Comparison of ENCODE assay signal across 2 cellular contexts in genomic region chr15:40471105-40471777, GRCh38.
TF ChIP-seq lines count a peak whose summit lies in the region.

No MANE protein-coding gene starts in this region.

TF ChIP-seq in HCT116, 20 proteins besides CTCF, POLR2A, EP300 and RAD21:
- TF ChIP-seq ZFX (IDR thresholded peaks at IDR 0.05) (peak; percentile 65; the same call in 1 of the 2 replicates), JUND (IDR thresholded peaks at IDR 0.05) (no peak)

TF ChIP-seq in HepG2, 621 proteins besides CTCF, POLR2A, EP300 and RAD21 (continues in another document):
- TF ChIP-seq POGK (CRISPR knock-in tag; conservative IDR thresholded peaks at IDR 0.05) (0 out of 2 replicates have a peak, but pooled peaks have one; percentile 9), MATR3 (CRISPR knock-in tag; IDR thresholded peaks at IDR 0.05) (no peak), ZNF513 (CRISPR knock-in tag; conservative IDR thresholded peaks at IDR 0.05) (0 out of 2 replicates have a peak, but pooled peaks have one; percentile 36), ZFP91 (CRISPR knock-in tag; IDR thresholded peaks at IDR 0.05; ENCODE audit: borderline replicate concordance) (0 out of 2 replicates have a peak, but pooled peaks have one; percentile 43), ZMYM2 (CRISPR knock-in tag; IDR thresholded peaks at IDR 0.05) (0 out of 2 replicates have a peak, but pooled peaks have one; percentile 20), SRY (CRISPR knock-in tag; IDR thresholded peaks at IDR 0.05) (peak; percentile 49; the same call in 1 of the 2 replicates), ADNP (CRISPR knock-in tag; IDR thresholded peaks at IDR 0.05) (no peak), MED1 (CRISPR knock-in tag; IDR thresholded peaks at IDR 0.05) (0 out of 2 replicates have a peak, but pooled peaks have one; percentile 18), FLYWCH1 (CRISPR knock-in tag; IDR thresholded peaks at IDR 0.05) (no peak), HDAC1 (CRISPR knock-in tag; IDR thresholded peaks at IDR 0.05) (0 out of 2 replicates have a peak, but pooled peaks have one; percentile 24), DMTF1 (CRISPR knock-in tag; IDR thresholded peaks at IDR 0.05) (no peak), TBX2 (CRISPR knock-in tag; IDR thresholded peaks at IDR 0.05; ENCODE audit: borderline replicate concordance) (no peak), SALL2 (CRISPR knock-in tag; IDR thresholded peaks at IDR 0.05) (no peak), BORCS8-MEF2B (CRISPR knock-in tag; IDR thresholded peaks at IDR 0.05) (0 out of 2 replicates have a peak, but pooled peaks have one; percentile 50), GATAD1 (CRISPR knock-in tag; IDR thresholded peaks at IDR 0.05) (no peak), DMAP1 (CRISPR knock-in tag; IDR thresholded peaks at IDR 0.05) (peak; percentile 16; the same call in 1 of the 2 replicates), ZNF691 (CRISPR knock-in tag; IDR thresholded peaks at IDR 0.05; ENCODE audit: borderline replicate concordance, low read depth) (0 out of 2 replicates have a peak, but pooled peaks have one; percentile 38), KLF13 (CRISPR knock-in tag; IDR thresholded peaks at IDR 0.05) (no peak), ZNF784 (CRISPR knock-in tag; IDR thresholded peaks at IDR 0.05; ENCODE audit: borderline replicate concordance) (0 out of 2 replicates have a peak, but pooled peaks have one; percentile 30), ZNF274 (CRISPR knock-in tag; IDR thresholded peaks at IDR 0.05) (peak; percentile 81), CENPX (CRISPR knock-in tag; IDR thresholded peaks at IDR 0.05) (no peak), ZNF30 (CRISPR knock-in tag; IDR thresholded peaks at IDR 0.05) (no peak), STAG1 (CRISPR knock-in tag; IDR thresholded peaks at IDR 0.05) (no peak), MED8 (CRISPR knock-in tag; IDR thresholded peaks at IDR 0.05; ENCODE audit: insufficient replicate concordance) (peak; percentile 33), ZNF782 (CRISPR knock-in tag; IDR thresholded peaks at IDR 0.05; ENCODE audit: borderline replicate concordance) (0 out of 2 replicates have a peak, but pooled peaks have one; percentile 11), ZFX (CRISPR knock-in tag; IDR thresholded peaks at IDR 0.05; ENCODE audit: low read depth) (peak; percentile 56), FOXO1 (CRISPR knock-in tag; IDR thresholded peaks at IDR 0.05) (peak; percentile 5; the same call in 1 of the 2 replicates), CC2D1A (CRISPR knock-in tag; IDR thresholded peaks at IDR 0.05) (no peak), IRX3 (CRISPR knock-in tag; IDR thresholded peaks at IDR 0.05; ENCODE audit: borderline replicate concordance, low read depth) (no peak), E2F2 (CRISPR knock-in tag; IDR thresholded peaks at IDR 0.05; ENCODE audit: borderline replicate concordance) (0 out of 2 replicates have a peak, but pooled peaks have one; percentile 63), FOXJ3 (CRISPR knock-in tag; IDR thresholded peaks at IDR 0.05; ENCODE audit: borderline replicate concordance) (no peak), TCF7L2 (IDR thresholded peaks at IDR 0.05; ENCODE audit: low read depth, low read length) (no peak), ZNF282 (IDR thresholded peaks at IDR 0.05; ENCODE audit: partially characterized antibody) (no peak), ZBTB8A (CRISPR knock-in tag; IDR thresholded peaks at IDR 0.05; ENCODE audit: borderline replicate concordance, low read depth) (no peak), YEATS4 (CRISPR knock-in tag; IDR thresholded peaks at IDR 0.05; ENCODE audit: borderline replicate concordance) (peak; percentile 38), IRF9 (CRISPR knock-in tag; IDR thresholded peaks at IDR 0.05; ENCODE audit: borderline replicate concordance) (no peak), MXD3 (CRISPR knock-in tag; IDR thresholded peaks at IDR 0.05) (peak; percentile 40; the same call in 1 of the 2 replicates), RBFOX2 (IDR thresholded peaks at IDR 0.05; ENCODE audit: low read depth, low read length) (peak; percentile 61), SIN3A (IDR thresholded peaks at IDR 0.05; ENCODE audit: borderline replicate concordance, low read depth, low read length) (no peak), PLSCR1 (CRISPR knock-in tag; IDR thresholded peaks at IDR 0.05; ENCODE audit: borderline replicate concordance) (no peak), ZBTB46 (CRISPR knock-in tag; IDR thresholded peaks at IDR 0.05; ENCODE audit: borderline replicate concordance) (no peak), RXRB (CRISPR knock-in tag; IDR thresholded peaks at IDR 0.05; ENCODE audit: borderline replicate concordance) (no peak), NR0B2 (CRISPR knock-in tag; IDR thresholded peaks at IDR 0.05) (peak; percentile 64; the same call in 1 of the 2 replicates), ZNF276 (CRISPR knock-in tag; IDR thresholded peaks at IDR 0.05; ENCODE audit: low read depth) (0 out of 2 replicates have a peak, but pooled peaks have one; percentile 24)
